19 cellular contexts compared by ENCODE assay signal in genomic region chr20:31731321-31731717, GRCh38. TPM values are rescaled to one million over a fixed set of nuclear protein-coding genes. Genes with fewer than 3 reads are reported as not detected.
DNase-seq lines count a peak whose midpoint lies in the region; ATAC-seq and TF ChIP-seq lines count a peak whose summit lies in the region.
"Had no signal": no experiment of that assay in that cellular context is flagged by ENCODE, and none has a peak within 500 bp of the region (broad histone marks: within the 10 kb centered on the region; RNA-seq: fewer than 3 reads in every experiment).

No MANE protein-coding gene starts in this region.

- peak overlapping the region in 8 of 11 experiments; percentile 41 to 59 (median 54); a peak in 11 of 22 replicates for H3K27ac ChIP-seq in BLaER1 treated with 17β-estradiol and CSF1 and Interleukin-3, amounts not matched to agents 10 nM and 100 nM
- H3K27ac ChIP-seq in brain microvascular endothelial cell (peak overlapping the region; percentile 52), neuronal stem cell (replicated peaks; ENCODE audit: low read length) (no peak overlapping the region), prostate gland (no peak overlapping the region)

- no peaks in the 10 kb centered on the region for H3K36me3 Mint-ChIP-seq in HFFc6 (ENCODE audit: low read depth)
- H3K36me3 Mint-ChIP-seq: CD8-positive, alpha-beta memory T cell had no signal

- H2BK5ac ChIP-seq in neuronal stem cell (ENCODE audit: low read length): no peak overlapping the region

- no peak overlapping the region for H2BK12ac ChIP-seq in neuronal stem cell (ENCODE audit: low read length)

- no peaks in the 10 kb centered on the region; the same call in 1 of the 2 replicates for H3K27me3 Mint-ChIP-seq in HFFc6 (ENCODE audit: insufficient read depth)

- no peak overlapping the region for H2BK120ac ChIP-seq in neuronal stem cell (ENCODE audit: low read depth, low read length)

- peaks cover 31% of the 10 kb centered on the region for H3K4me1 Mint-ChIP-seq in HFFc6 (ENCODE audit: low read depth)
- H3K4me1 Mint-ChIP-seq: CD8-positive, alpha-beta memory T cell had no signal

- no peak overlapping the region for H2BK15ac ChIP-seq in neuronal stem cell (ENCODE audit: low read length)

- no peak for ATAC-seq in GM18505 (IDR thresholded peaks at IDR 0.05; ENCODE audit: unreplicated experiment)
- ATAC-seq: GM12878, Panc1, Right ventricle myocardium inferior had no signal

- in situ Hi-C loops in brain microvascular endothelial cell (cut with HindIII; ENCODE audit: low pct_ligation_motif_present, low sequenced_read_pairs): no loop called here

- no peak overlapping the region for H4K8ac ChIP-seq in neuronal stem cell (ENCODE audit: low read depth, low read length)

- peak overlapping the region; percentile 76 for H3K4me3 Mint-ChIP-seq in HFFc6

- intact Hi-C loops in prostate gland (cut with DNase I): no loop called here

- no CpG with 5 or more reads among the region's 6 CpGs for WGBS in neuronal stem cell (ENCODE audit: extremely low coverage in 2 of 2, insufficient read length in 2 of 2, insufficient replicate concordance in 1 of 2), 2 donors
- WGBS in prostate gland: 85% methylated on average over 6 of the region's 6 CpGs

- TF ChIP-seq POLR2A in GM18505 (IDR thresholded peaks at IDR 0.05; ENCODE audit: borderline replicate concordance, extremely low read depth, insufficient read depth, insufficient read length) (no peak), prostate gland (IDR thresholded peaks at IDR 0.05) (no peak)

- no peaks in the 10 kb centered on the region for H3K79me1 ChIP-seq in neuronal stem cell (ENCODE audit: low read depth, low read length)

- H3K27ac Mint-ChIP-seq in HFFc6: peak overlapping the region; percentile 84

- no peak overlapping the region for H3K4ac ChIP-seq in neuronal stem cell (ENCODE audit: low read length)

- no peaks in the 10 kb centered on the region for H3K9me3 Mint-ChIP-seq in HFFc6
- H3K9me3 Mint-ChIP-seq: CD8-positive, alpha-beta memory T cell had no signal

- no peak overlapping the region for H3K23ac ChIP-seq in neuronal stem cell (ENCODE audit: low read depth, low read length, poor library complexity)

- H3K14ac ChIP-seq in neuronal stem cell (ENCODE audit: low read length): no peak overlapping the region

- H3K4me3 ChIP-seq in BLaER1 treated with 17β-estradiol and CSF1 and Interleukin-3, amounts not matched to agents 10 nM and 100 nM: no peak overlapping the region
- no peak overlapping the region for H3K4me3 ChIP-seq in brain microvascular endothelial cell (ENCODE audit: low read depth, low read length)
- H3K4me3 ChIP-seq in neuronal stem cell (ENCODE audit: low read length in 2 of 2): no peak overlapping the region
- H3K4me3 ChIP-seq in prostate gland: no peak overlapping the region
- H3K4me3 ChIP-seq: GM12878, MG63 had no signal

- DNase-seq in HFFc6 (no peak), brain microvascular endothelial cell (no peak), neuronal stem cell (ENCODE audit: low spot score) (no peak), OCI-M2 (lab: John Stamatoyannopoulos, UW; ENCODE audit: unreplicated experiment) (no peak), prostate gland (ENCODE audit: low spot score) (no peak)
- DNase-seq: C1 segment of cervical spinal cord; CD8-positive, alpha-beta memory T cell; DMS53; Karpas-422; NCI-H1048; NCI-H1436; NCI-H2029; NCI-H526 had no signal

- no peaks in the 10 kb centered on the region for H3K9me3 ChIP-seq in BLaER1 treated with 17β-estradiol and CSF1 and Interleukin-3, amounts not matched to agents 10 nM and 100 nM (replicated peaks in 1 of 11)
- H3K9me3 ChIP-seq in neuronal stem cell (replicated peaks in 1 of 2; ENCODE audit: control insufficient read depth in 2 of 2, insufficient read depth in 1 of 2, low read depth in 1 of 2, low read length in 2 of 2) (no peaks in the 10 kb centered on the region), prostate gland (no peaks in the 10 kb centered on the region)
- H3K9me3 ChIP-seq: MG63 had no signal

- no peak overlapping the region for H3K18ac ChIP-seq in neuronal stem cell (ENCODE audit: low read length)

- no peaks in the 10 kb centered on the region for H4K20me1 ChIP-seq in BLaER1 treated with 17β-estradiol and CSF1 and Interleukin-3, amounts not matched to agents 10 nM and 100 nM

- H2AK5ac ChIP-seq in neuronal stem cell (ENCODE audit: low read depth, low read length): no peak overlapping the region

- peak overlapping the region in 5 of 11 experiments; percentile 9 to 44 (median 27); a peak in 3 of 22 replicates for H3K9ac ChIP-seq in BLaER1 treated with 17β-estradiol and CSF1 and Interleukin-3, amounts not matched to agents 10 nM and 100 nM
- no peak overlapping the region for H3K9ac ChIP-seq in neuronal stem cell (ENCODE audit: low read depth, low read length, poor library complexity)

- H3K27me3 ChIP-seq in BLaER1 treated with 17β-estradiol and CSF1 and Interleukin-3, amounts not matched to agents 10 nM and 100 nM: no peaks in the 10 kb centered on the region
- H3K27me3 ChIP-seq in brain microvascular endothelial cell (replicated peaks) (no peaks in the 10 kb centered on the region), neuronal stem cell (ENCODE audit: control insufficient read depth in 3 of 3, insufficient read depth in 3 of 3, low read depth in 1 of 3, low read length in 3 of 3) (no peaks in the 10 kb centered on the region), prostate gland (replicated peaks; ENCODE audit: insufficient read depth) (no peaks in the 10 kb centered on the region)
- H3K27me3 ChIP-seq: MG63 had no signal

- H2AFZ ChIP-seq in neuronal stem cell (ENCODE audit: low read length): peak overlapping the region; percentile 6

- H4K91ac ChIP-seq in neuronal stem cell (ENCODE audit: low read depth, low read length, poor library complexity): no peak overlapping the region

- TF ChIP-seq CTCF in HFFc6 (IDR thresholded peaks at IDR 0.05): no peak
- no peak for TF ChIP-seq CTCF in brain microvascular endothelial cell (IDR thresholded peaks at IDR 0.05; ENCODE audit: low read depth, low read length, missing control alignments)
- TF ChIP-seq CTCF in prostate gland (IDR thresholded peaks at IDR 0.05): no peak

- H3K36me3 ChIP-seq in BLaER1 treated with 17β-estradiol and CSF1 and Interleukin-3, amounts not matched to agents 10 nM and 100 nM: no peaks in the 10 kb centered on the region
- H3K36me3 ChIP-seq in brain microvascular endothelial cell (replicated peaks) (no peaks in the 10 kb centered on the region), neuronal stem cell (replicated peaks in 1 of 2; ENCODE audit: control insufficient read depth in 2 of 2, insufficient read depth in 2 of 2, low read length in 2 of 2) (no peaks in the 10 kb centered on the region), prostate gland (no peaks in the 10 kb centered on the region)
- H3K36me3 ChIP-seq: MG63 had no signal

- peak overlapping the region in 7 of 11 experiments; percentile 20 to 53 (median 32); a peak in 12 of 22 replicates for H3K4me2 ChIP-seq in BLaER1 treated with 17β-estradiol and CSF1 and Interleukin-3, amounts not matched to agents 10 nM and 100 nM
- no peak overlapping the region for H3K4me2 ChIP-seq in neuronal stem cell (ENCODE audit: insufficient read depth, low read length, poor library complexity, severe bottlenecking)

- peaks cover 0 to 28% (median 12%) of the 10 kb centered on the region in 10 experiments; a peak in 13 of 20 replicates for H3K4me1 ChIP-seq in BLaER1 treated with 17β-estradiol and CSF1 and Interleukin-3, amounts not matched to agents 10 nM and 100 nM
- H3K4me1 ChIP-seq in neuronal stem cell (ENCODE audit: control insufficient read depth in 2 of 2, insufficient read depth in 1 of 2, low read depth in 1 of 2, low read length in 2 of 2) (no peaks in the 10 kb centered on the region), prostate gland (replicated peaks) (no peaks in the 10 kb centered on the region)

RNA-seq across cellular contexts. Expression of gene TPX2, which starts 7.8 kb away (rescaled TPM):
- 100 to 1,000 TPM in 4 of 6 experiments, 10 to 100 TPM in 2; 51.0 to 117 (median 107) TPM for total RNA-seq in HFFc6 (2021; fragmentation: NEBNext Ultra II Directional; extraction: Animal tissue kit (Norgen Biotek cat#: 25700))
- polyA plus RNA-seq in neuronal stem cell (2013, experiment 1 of 2): 174 TPM
- 172 TPM for polyA plus RNA-seq in neuronal stem cell (2013, experiment 2 of 2)
- 10 to 100 TPM in 1 of 2 donors, 1 to 10 TPM in 1; 1.4 to 23.2 TPM for total RNA-seq in prostate gland

RNA-seq across cellular contexts. Expression of gene BCL2L1, which starts 8.7 kb away (rescaled TPM):
- total RNA-seq in HFFc6 (2021; fragmentation: NEBNext Ultra II Directional; extraction: Animal tissue kit (Norgen Biotek cat#: 25700)): 100 to 1,000 TPM; 111 to 122 (median 117) TPM
- polyA plus RNA-seq in neuronal stem cell (2013, experiment 1 of 2): 37.9 TPM
- 38.2 TPM for polyA plus RNA-seq in neuronal stem cell (2013, experiment 2 of 2)
- total RNA-seq in prostate gland: 100 to 1,000 TPM; 127 to 155 TPM

Comparison
In these comparisons a context has a peak if more than half of its experiments do, and no peak if none do; other contexts are left out.
1. H3K27ac ChIP-seq: peak in BLaER1 treated with 17β-estradiol and CSF1 and Interleukin-3, amounts not matched to agents 10 nM and 100 nM (8 of 11) and brain microvascular endothelial cell (single experiment); none in neuronal stem cell (single experiment) and prostate gland (0 of 2).